Comparison of ENCODE assay signal across 11 cellular contexts in the genomic region with DNA sequence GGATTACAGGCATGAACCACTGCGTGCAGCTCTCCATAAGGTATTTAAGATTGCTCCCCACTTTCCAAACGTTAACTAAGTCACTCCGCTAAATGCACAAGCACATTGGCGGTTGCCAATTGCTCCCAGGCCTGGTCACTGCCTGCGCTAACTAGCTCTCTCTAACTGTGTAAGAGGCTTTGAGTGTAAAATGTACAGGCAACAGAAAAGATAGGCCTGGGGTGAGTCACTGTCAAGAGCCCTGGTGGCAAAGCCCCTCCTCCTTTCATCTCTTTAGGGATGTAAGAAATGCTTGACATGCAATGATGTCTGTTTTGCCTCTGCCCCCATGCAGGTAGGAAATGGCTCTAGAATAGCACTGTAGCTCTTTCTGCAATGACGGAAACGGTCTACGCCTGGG.
DNase-seq lines count a peak whose midpoint lies in the region; ATAC-seq, FAIRE-seq and TF ChIP-seq lines count a peak whose summit lies in the region.
"Had no signal": no experiment of that assay in that cellular context is flagged by ENCODE, and none has a peak within 500 bp of the region (broad histone marks: within the 10 kb centered on the region; RNA-seq: fewer than 3 reads in every experiment).

No MANE protein-coding gene starts in this region.

- H3K27ac ChIP-seq in OCI-LY7 (ENCODE audit: low read depth, low read length, poor library complexity, severe bottlenecking) (no peak overlapping the region), neural progenitor cell (no peak overlapping the region)

- H3K9me2 ChIP-seq in OCI-LY7 (ENCODE audit: insufficient read depth, low read length): no peaks in the 10 kb centered on the region

- H2AFZ ChIP-seq in OCI-LY7 (ENCODE audit: low read length) (no peak overlapping the region), neural progenitor cell (replicated peaks) (no peak overlapping the region)

- no TSS peak for BruUV-seq in OCI-LY7 (replicated peaks; lab: Mats Ljungman, UMichigan)

- no peaks in the 10 kb centered on the region for H3K27me3 ChIP-seq in neural progenitor cell

- H4K20me1 ChIP-seq in OCI-LY7 (ENCODE audit: insufficient read depth, low read length) (no peaks in the 10 kb centered on the region), neural progenitor cell (ENCODE audit: low read depth) (no peaks in the 10 kb centered on the region)

- TF ChIP-seq CTCF in OCI-LY7 (conservative IDR thresholded peaks at IDR 0.05; ENCODE audit: low read length): no peak
- TF ChIP-seq CTCF in neural progenitor cell (IDR thresholded peaks at IDR 0.05): no peak

- POLR2A ChIA-PET in OCI-LY7 (lab: Charles Lee): interaction anchor here (0.8 kb wide), 1 partner anchor 9 kb away, joined by 3 read pairs; no protein-coding TSS in a partner anchor

- no peaks in the 10 kb centered on the region for H3K36me3 ChIP-seq in OCI-LY7 (ENCODE audit: insufficient read depth, low read length)
- H3K36me3 ChIP-seq in neural progenitor cell: no peaks in the 10 kb centered on the region

- H3K4me3 ChIP-seq in OCI-LY7 (ENCODE audit: low read depth, low read length, poor library complexity, severe bottlenecking) (no peak overlapping the region), neural progenitor cell (no peak overlapping the region)

- H3K9me3 ChIP-seq in OCI-LY7 (ENCODE audit: low read length): no peaks in the 10 kb centered on the region
- no peaks in the 10 kb centered on the region for H3K9me3 ChIP-seq in neural progenitor cell (ENCODE audit: low read depth)

- H3K9ac ChIP-seq in neural progenitor cell: no peak overlapping the region

- H3K4me1 ChIP-seq in OCI-LY7 (ENCODE audit: insufficient read depth, low read length, poor library complexity, severe bottlenecking) (no peaks in the 10 kb centered on the region), neural progenitor cell (no peaks in the 10 kb centered on the region)

- H3K4me1 Mint-ChIP-seq in neural progenitor cell: peaks cover 6% of the 10 kb centered on the region

- no peak for FAIRE-seq in H54 (lab: Jason Lieb, UNC)

- no peak for ATAC-seq in HG03135 (IDR thresholded peaks at IDR 0.05; ENCODE audit: unreplicated experiment)

- CTCF ChIA-PET in OCI-LY7 (lab: Charles Lee; ENCODE audit: unreplicated experiment): interaction anchor here (1.0 kb wide), 1 partner anchor 10 kb away, joined by 3 read pairs; no protein-coding TSS in a partner anchor

- H3F3A ChIP-seq in neural progenitor cell (ENCODE audit: low read depth): no peaks in the 10 kb centered on the region

- peak; percentile 30 for DNase-seq in activated CD4-positive, alpha-beta T cell treated with anti-CD3 and anti-CD28 coated beads for 48 hours
- no peak for DNase-seq in activated CD4-positive, alpha-beta T cell treated with anti-CD3 and anti-CD28 coated beads for 1 hour
- peak; percentile 20 for DNase-seq in OCI-LY7 (ENCODE audit: low spot score)
- peak; percentile 22 for DNase-seq in dermis blood vessel endothelial cell
- DNase-seq in neural progenitor cell (ENCODE audit: low spot score): no peak
- no peak for DNase-seq in Ammon's horn (ENCODE audit: low spot score)
- no peak for DNase-seq in H54 (ENCODE audit: insufficient read length, low spot score)
- DNase-seq: GF-D8, NCI-H446 had no signal

- H3K9me3 Mint-ChIP-seq in neural progenitor cell: no peaks in the 10 kb centered on the region
- H3K9me3 Mint-ChIP-seq: central memory CD8-positive, alpha-beta T cell had no signal

- no peaks in the 10 kb centered on the region for H3K36me3 Mint-ChIP-seq in neural progenitor cell

- H3K4me2 ChIP-seq in OCI-LY7 (ENCODE audit: low read length) (no peak overlapping the region), neural progenitor cell (no peak overlapping the region)

- H3K79me2 ChIP-seq in OCI-LY7 (ENCODE audit: insufficient read depth, low read depth, low read length) (no peaks in the 10 kb centered on the region), neural progenitor cell (ENCODE audit: low read depth) (no peaks in the 10 kb centered on the region)

- no peak overlapping the region for H3K4me3 Mint-ChIP-seq in neural progenitor cell
- H3K4me3 Mint-ChIP-seq: central memory CD8-positive, alpha-beta T cell had no signal

- intact Hi-C loops in OCI-LY7 (cut with micrococcal nuclease; ENCODE audit: unreplicated experiment): no loop called here

- H3K27me3 Mint-ChIP-seq in neural progenitor cell (ENCODE audit: insufficient read depth, low read depth): peaks cover 8% of the 10 kb centered on the region
- H3K27me3 Mint-ChIP-seq: central memory CD8-positive, alpha-beta T cell had no signal

- H3K27ac Mint-ChIP-seq in neural progenitor cell: peak overlapping the region; percentile 67

- TF ChIP-seq POLR2A in H54 (IDR thresholded peaks at IDR 0.05; ENCODE audit: low read depth, low read length): no peak

Comparison
In these comparisons a context has a peak if more than half of its experiments do, and no peak if none do; other contexts are left out.
1. DNase-seq: peak in activated CD4-positive, alpha-beta T cell treated with anti-CD3 and anti-CD28 coated beads for 48 hours (single experiment), OCI-LY7 (single experiment) and dermis blood vessel endothelial cell (single experiment); none in activated CD4-positive, alpha-beta T cell treated with anti-CD3 and anti-CD28 coated beads for 1 hour (single experiment), neural progenitor cell (single experiment), Ammon's horn (single experiment) and H54 (single experiment).